Comparison of ENCODE assay signal across 12 cellular contexts in the genomic region with DNA sequence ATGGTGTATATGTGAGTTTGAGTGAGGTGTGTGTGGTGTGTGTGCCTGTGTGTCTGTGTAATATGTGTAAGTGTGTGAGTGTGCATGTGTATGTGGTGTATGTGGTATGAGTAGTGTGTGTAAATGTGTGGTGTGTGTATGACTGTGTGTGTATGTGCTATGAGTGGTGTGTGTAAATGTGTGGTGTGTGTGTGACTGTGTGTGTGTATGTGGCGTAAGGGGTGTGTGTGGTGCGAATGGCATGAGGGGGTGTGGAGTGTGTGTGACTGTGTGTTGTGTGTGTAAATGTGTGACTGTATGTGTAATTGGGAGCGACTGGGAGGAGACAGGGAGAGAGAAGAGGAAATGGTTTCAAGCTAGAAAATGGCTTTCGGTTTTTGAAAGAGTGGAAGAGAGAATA. TPM values are rescaled to one million over a fixed set of nuclear protein-coding genes. Genes with fewer than 3 reads are reported as not detected.
DNase-seq lines count a peak whose midpoint lies in the region; ATAC-seq, FAIRE-seq and TF ChIP-seq lines count a peak whose summit lies in the region.
"Had no signal": no experiment of that assay in that cellular context is flagged by ENCODE, and none has a peak within 500 bp of the region (broad histone marks: within the 10 kb centered on the region; RNA-seq: fewer than 3 reads in every experiment).

No MANE protein-coding gene starts in this region.

- H3K27ac Mint-ChIP-seq in Calu3 (ENCODE audit: unreplicated experiment) = no peak overlapping the region
- no peak overlapping the region for H3K27ac Mint-ChIP-seq in astrocyte (ENCODE audit: unreplicated experiment)

- ATAC-seq in HG02938 (IDR thresholded peaks at IDR 0.05; ENCODE audit: unreplicated experiment) = no peak

- TF ChIP-seq CTCF in Calu3 (IDR thresholded peaks at IDR 0.05; ENCODE audit: unreplicated experiment) (no peak), Loucy (conservative IDR thresholded peaks at IDR 0.05; ENCODE audit: low read length) (no peak), astrocyte (IDR thresholded peaks at IDR 0.05; ENCODE audit: insufficient read depth, low read depth, low read length) (no peak)

- H3K79me2 ChIP-seq in Loucy (ENCODE audit: insufficient read depth, low read length) (no peaks in the 10 kb centered on the region), astrocyte (ENCODE audit: insufficient read depth, low read length) (no peaks in the 10 kb centered on the region)

- peaks cover 9% of the 10 kb centered on the region for H3K4me1 Mint-ChIP-seq in Calu3 (ENCODE audit: low read depth, unreplicated experiment)
- H3K4me1 Mint-ChIP-seq in astrocyte (ENCODE audit: low read depth, unreplicated experiment) = peaks cover 8% of the 10 kb centered on the region

- no TSS peak for BruUV-seq in Calu3 (replicated peaks; lab: Mats Ljungman, UMichigan)

- H4K20me1 ChIP-seq in Loucy (ENCODE audit: insufficient read depth, low read length, poor library complexity, severe bottlenecking) (no peaks in the 10 kb centered on the region), astrocyte (ENCODE audit: insufficient read depth, low read length) (no peaks in the 10 kb centered on the region)

- intact Hi-C loops in Calu3 (cut with micrococcal nuclease; ENCODE audit: unreplicated experiment) = loop anchor here (2.0 kb wide), 1 partner anchor 23 kb away; a partner anchor contains a TSS
- intact Hi-C loops in posterior vena cava (cut with DNase I) = no loop called here

- no peak overlapping the region for H3K9ac ChIP-seq in Loucy (ENCODE audit: low read depth, low read length, poor library complexity, severe bottlenecking)
- no peak overlapping the region for H3K9ac ChIP-seq in astrocyte (ENCODE audit: low read length)

- FAIRE-seq in astrocyte (lab: Jason Lieb, UNC) = no peak

- H3K9me3 Mint-ChIP-seq in Calu3 (ENCODE audit: low read depth, unreplicated experiment) (no peaks in the 10 kb centered on the region), astrocyte (ENCODE audit: unreplicated experiment) (no peaks in the 10 kb centered on the region)

- H3K4me3 ChIP-seq in Loucy (ENCODE audit: low read length, poor library complexity, severe bottlenecking) (no peak overlapping the region), astrocyte (ENCODE audit: insufficient read depth, low read depth, low read length) (no peak overlapping the region), neuron (ENCODE audit: low read length) (no peak overlapping the region)

- no peaks in the 10 kb centered on the region for H3K27me3 Mint-ChIP-seq in Calu3 (ENCODE audit: unreplicated experiment)
- no peaks in the 10 kb centered on the region for H3K27me3 Mint-ChIP-seq in astrocyte (ENCODE audit: low read depth, unreplicated experiment)

- DNase-seq in Calu3 (no peak), astrocyte (ENCODE audit: low read depth) (no peak), KG1 (lab: John Stamatoyannopoulos, UW) (no peak), posterior vena cava (ENCODE audit: low spot score) (no peak), mesenteric fat pad (ENCODE audit: low spot score) (no peak)
- DNase-seq: NCI-H1436 treated with DMSO at 0.1 percent for 48 hours had no signal

- peak overlapping the region; percentile 81 for H3K4me2 ChIP-seq in Loucy (ENCODE audit: low read depth, low read length, poor library complexity, severe bottlenecking)
- H3K4me2 ChIP-seq in astrocyte (ENCODE audit: low read length) = peak overlapping the region; percentile 98

- peaks cover 22% of the 10 kb centered on the region for H3K4me1 ChIP-seq in Loucy (ENCODE audit: insufficient read depth, low read length, poor library complexity, severe bottlenecking)
- no peaks in the 10 kb centered on the region for H3K4me1 ChIP-seq in astrocyte (ENCODE audit: insufficient read depth, low read length)
- peaks cover 4% of the 10 kb centered on the region for H3K4me1 ChIP-seq in neuron (ENCODE audit: insufficient read depth, low read length)

- H3K4me3 Mint-ChIP-seq in Calu3 (ENCODE audit: low read depth, unreplicated experiment) (peak overlapping the region; percentile 11), astrocyte (ENCODE audit: unreplicated experiment) (no peak overlapping the region)

- H3K27ac ChIP-seq in astrocyte (ENCODE audit: low read depth, low read length) = no peak overlapping the region

- no peaks in the 10 kb centered on the region for H3K9me2 ChIP-seq in Loucy (replicated peaks; ENCODE audit: low read depth, low read length)

- H3K36me3 ChIP-seq in Loucy (ENCODE audit: insufficient read depth, low read length) (no peaks in the 10 kb centered on the region), astrocyte (ENCODE audit: insufficient read depth, low read length) (no peaks in the 10 kb centered on the region), neuron (ENCODE audit: insufficient read depth, low read length) (no peaks in the 10 kb centered on the region)

- H3K9me3 ChIP-seq in Loucy (ENCODE audit: insufficient read depth, low read depth, low read length) = no peaks in the 10 kb centered on the region
- no peaks in the 10 kb centered on the region for H3K9me3 ChIP-seq in astrocyte (ENCODE audit: insufficient read depth, low read depth, low read length)
- H3K9me3 ChIP-seq in neuron (ENCODE audit: low read length) = no peaks in the 10 kb centered on the region

- no peaks in the 10 kb centered on the region for H3K27me3 ChIP-seq in Loucy (ENCODE audit: insufficient read depth, low read length, poor library complexity, severe bottlenecking)
- peaks cover 7% of the 10 kb centered on the region for H3K27me3 ChIP-seq in astrocyte (ENCODE audit: insufficient read depth, low read length)
- H3K27me3 ChIP-seq in neuron (ENCODE audit: insufficient read depth, low read length) = no peaks in the 10 kb centered on the region

- CTCF ChIA-PET in Calu3 (lab: Charles Lee) = interaction anchor here (3.7 kb wide), 1 partner anchor 24 kb away, joined by 33 read pairs; a partner anchor contains a TSS

- H3K36me3 Mint-ChIP-seq in Calu3 (ENCODE audit: insufficient read depth, unreplicated experiment) (no peaks in the 10 kb centered on the region), astrocyte (ENCODE audit: low read depth, unreplicated experiment) (no peaks in the 10 kb centered on the region)

- no peaks in the 10 kb centered on the region for H3F3A ChIP-seq in Loucy (ENCODE audit: low read depth)

- H2AFZ ChIP-seq in Loucy (ENCODE audit: low read length) = 0 out of 2 replicates have a peak overlapping the region, but pooled peaks have one; percentile 79
- no peak overlapping the region for H2AFZ ChIP-seq in astrocyte (ENCODE audit: low read depth, low read length)
- H2AFZ ChIP-seq in neuron (ENCODE audit: low read depth, low read length) = peak overlapping the region; percentile 79

RNA-seq across cellular contexts. Expression of a gene that starts 23.6 kb away (rescaled TPM):
- total RNA-seq in Calu3 (2022) (22.5 and 26.0 TPM in 2 replicates), astrocyte (22.5 and 23.1 TPM in 2 replicates), posterior vena cava (10 to 100 TPM; 26.2 to 29.6 TPM), mesenteric fat pad (29.6 TPM)

RNA-seq across cellular contexts. Expression of a gene that starts 54.1 kb away (rescaled TPM):
- not detected in 2 replicates for total RNA-seq in Calu3 (2022)
- total RNA-seq in astrocyte = 0.19 TPM in 1 of 2 replicates, not detected in the other
- not detected for total RNA-seq in posterior vena cava
- total RNA-seq in mesenteric fat pad = not detected
- total RNA-seq: cerebellum, pulmonary artery endothelial cell, urinary bladder had no signal
